ENCODE assay signal across 8 cellular contexts in the genomic region with DNA sequence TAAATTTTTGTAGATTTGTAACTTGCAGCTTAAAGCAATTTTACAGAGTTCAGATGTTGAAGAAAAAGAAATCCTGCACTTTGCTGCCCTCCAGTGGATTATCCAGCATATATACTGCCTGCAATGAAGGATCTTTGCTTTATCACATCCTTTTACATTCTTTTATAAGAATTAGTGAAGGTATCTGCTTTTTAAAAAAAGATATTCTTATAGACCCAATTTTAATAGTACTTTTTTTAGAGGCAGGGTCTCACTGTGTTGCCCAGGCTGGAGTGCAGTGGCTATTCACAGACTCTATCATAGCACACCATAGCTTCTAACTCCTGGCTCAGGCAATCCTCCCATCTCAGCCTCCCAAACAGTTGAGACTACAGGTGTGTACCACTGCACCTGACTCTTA.
DNase-seq lines count a peak whose midpoint lies in the region; ATAC-seq lines count a peak whose summit lies in the region.

No MANE protein-coding gene starts in this region.

- H3K4me1 Mint-ChIP-seq in activated CD4-positive, alpha-beta T cell treated with anti-CD3 and anti-CD28 coated beads, Interleukin-2, amount 10 ng/mL, durations not matched to agents 24 days and 14 days, result peaks cover 3% of the 10 kb centered on the region

- no peak overlapping the region for H3K27ac Mint-ChIP-seq in activated CD4-positive, alpha-beta T cell treated with anti-CD3 and anti-CD28 coated beads, Interleukin-2, amount 10 ng/mL, durations not matched to agents 24 days and 14 days

- intact Hi-C loops in activated CD4-positive, alpha-beta T cell treated with anti-CD3 and anti-CD28 coated beads, Interleukin-2, amount 10 ng/mL, durations not matched to agents 24 days and 14 days (cut with micrococcal nuclease), result loop anchor here (1.0 to 5.0 kb wide), 3 partner anchors 61 to 108 kb away; a partner anchor contains a TSS

- DNase-seq in DMS153 treated with DMSO at 0.1 percent for 48 hours (lab: John Stamatoyannopoulos, UW; ENCODE audit: unreplicated experiment) (peak; percentile 27), DMS153 (lab: John Stamatoyannopoulos, UW) (no peak), M059J (ENCODE audit: low read depth) (peak; percentile 50), glomerular endothelial cell (ENCODE audit: extremely low read depth, low read depth, low spot score) (peak; percentile 16)
- DNase-seq in activated CD4-positive, alpha-beta T cell treated with anti-CD3 and anti-CD28 coated beads, Interleukin-2, amount 10 ng/mL, durations not matched to agents 24 days and 14 days, result peak; percentile 82
- peak; percentile 17 to 29 for DNase-seq in stimulated activated CD4-positive, alpha-beta T cell treated with anti-CD3 and anti-CD28 coated beads, Interleukin-2, amount 100 ng/mL, for 48 hours
- no peak for DNase-seq in NK-92 treated with Interleukin-12 subunit alpha and Interleukin-12 subunit beta, amount 100 ng/mL, for 24 hours (lab: John Stamatoyannopoulos, UW)

- no peaks in the 10 kb centered on the region for H3K9me3 Mint-ChIP-seq in activated CD4-positive, alpha-beta T cell treated with anti-CD3 and anti-CD28 coated beads, Interleukin-2, amount 10 ng/mL, durations not matched to agents 24 days and 14 days

- H3K4me3 Mint-ChIP-seq in activated CD4-positive, alpha-beta T cell treated with anti-CD3 and anti-CD28 coated beads, Interleukin-2, amount 10 ng/mL, durations not matched to agents 24 days and 14 days, result no peak overlapping the region

- peaks cover 14% of the 10 kb centered on the region for H3K36me3 Mint-ChIP-seq in activated CD4-positive, alpha-beta T cell treated with anti-CD3 and anti-CD28 coated beads, Interleukin-2, amount 10 ng/mL, durations not matched to agents 24 days and 14 days (ENCODE audit: low read depth)

- H3K27me3 Mint-ChIP-seq in activated CD4-positive, alpha-beta T cell treated with anti-CD3 and anti-CD28 coated beads, Interleukin-2, amount 10 ng/mL, durations not matched to agents 24 days and 14 days, result no peaks in the 10 kb centered on the region

- peak; percentile 62 for ATAC-seq in GM18867 (IDR thresholded peaks at IDR 0.05; ENCODE audit: unreplicated experiment)

Comparison
In these comparisons a context has a peak if more than half of its experiments do, and no peak if none do; other contexts are left out.
1. DNase-seq: peak in DMS153 treated with DMSO at 0.1 percent for 48 hours (single experiment), M059J (single experiment), activated CD4-positive, alpha-beta T cell treated with anti-CD3 and anti-CD28 coated beads, Interleukin-2, amount 10 ng/mL, durations not matched to agents 24 days and 14 days (single experiment), glomerular endothelial cell (single experiment) and stimulated activated CD4-positive, alpha-beta T cell treated with anti-CD3 and anti-CD28 coated beads, Interleukin-2, amount 100 ng/mL, for 48 hours (2 of 2); none in DMS153 (single experiment) and NK-92 treated with Interleukin-12 subunit alpha and Interleukin-12 subunit beta, amount 100 ng/mL, for 24 hours (single experiment).